Comparison of ENCODE assay signal across 9 cellular contexts in genomic region chr7:92717601-92717981, GRCh38.
A peak's percentile ranks its signal among the peaks of the same experiment; 100 is the strongest.
DNase-seq lines count a peak whose midpoint lies in the region; ATAC-seq, FAIRE-seq and TF ChIP-seq lines count a peak whose summit lies in the region.
"Had no signal": no experiment of that assay in that cellular context is flagged by ENCODE, and none has a peak within 500 bp of the region (broad histone marks: within the 10 kb centered on the region; RNA-seq: fewer than 3 reads in every experiment).

No MANE protein-coding gene starts in this region.

- no peak for DNase-seq in A549 (ENCODE audit: low read depth in 1 of 2, low spot score in 1 of 2)
- DNase-seq in astrocyte of the spinal cord (ENCODE audit: low read depth, low spot score) = no peak
- no peak for DNase-seq in BE2C
- DNase-seq in mesenteric fat pad (ENCODE audit: low spot score) = no peak

- POLR2A ChIA-PET in A549 (lab: Yijun Ruan, JAX) = no interaction called here

- FAIRE-seq in A549 (lab: Jason Lieb, UNC) = peak; percentile 36
- FAIRE-seq: keratinocyte had no signal

- H3K4me1 ChIP-seq in A549 (peaks cover 34% of the 10 kb centered on the region), mucosa of rectum (ENCODE audit: control insufficient read depth in 2 of 2, insufficient read depth in 2 of 2, low read length in 2 of 2) (peaks cover 9 to 13% of the 10 kb centered on the region in 2 donors), BE2C (peaks cover 3% of the 10 kb centered on the region)

- TF ChIP-seq CTCF in A549 (IDR thresholded peaks at IDR 0.05) (no peak), astrocyte of the spinal cord (IDR thresholded peaks at IDR 0.05; ENCODE audit: low read depth, low read length) (no peak), BE2C (IDR thresholded peaks at IDR 0.05; ENCODE audit: low read depth, low read length) (no peak)

- TF ChIP-seq POLR2A in A549 (IDR thresholded peaks at IDR 0.05; ENCODE audit: low read length) = no peak

- CTCF ChIA-PET in A549 (lab: Yijun Ruan, JAX) = interaction anchor here (1.0 to 1.2 kb wide), 3 partner anchors 12 to 115 kb away, joined by 3 to 5 read pairs (median 4); no protein-coding TSS in a partner anchor

- H3K9ac ChIP-seq in mucosa of rectum (ENCODE audit: low read depth in 1 of 2, low read length in 2 of 2) = peak overlapping the region in 1 of 2 donors; percentile 63

- WGBS in A549 (ENCODE audit: missing lambda C conversion rate) = 44% methylated on average over 6 of the region's 6 CpGs

- ATAC-seq in A549 (peak; percentile 36 to 52; a peak in 5 of 6 replicates), HG02642 (IDR thresholded peaks at IDR 0.05; ENCODE audit: poor library complexity, unreplicated experiment) (peak; percentile 6), HG02973 (IDR thresholded peaks at IDR 0.05; ENCODE audit: unreplicated experiment) (no peak), HG03571 (IDR thresholded peaks at IDR 0.05; ENCODE audit: unreplicated experiment) (no peak)

- H3K27me3 ChIP-seq in mucosa of rectum (ENCODE audit: control insufficient read depth in 2 of 2, insufficient read depth in 2 of 2, low read length in 2 of 2) (no peaks in the 10 kb centered on the region), BE2C (no peaks in the 10 kb centered on the region)

- H3K4me2 ChIP-seq in A549 = peak overlapping the region; percentile 72

- in situ Hi-C loops in astrocyte of the spinal cord (cut with HindIII; ENCODE audit: low sequenced_read_pairs) = no loop called here

- peaks cover 2 to 3% of the 10 kb centered on the region in 2 donors for H3K36me3 ChIP-seq in mucosa of rectum (ENCODE audit: control insufficient read depth in 2 of 2, insufficient read depth in 2 of 2, low read length in 2 of 2)
- H3K36me3 ChIP-seq in BE2C = peaks cover 12% of the 10 kb centered on the region

- no peak for TF ChIP-seq RAD21 in A549 (conservative IDR thresholded peaks at IDR 0.05 in 1 of 2, IDR thresholded peaks at IDR 0.05 in 1 of 2)

- TF ChIP-seq EP300 in A549 (IDR thresholded peaks at IDR 0.05) = no peak

- H3K4me3 ChIP-seq in A549 (peak overlapping the region; percentile 34), astrocyte of the spinal cord (ENCODE audit: low read depth, low read length) (peak overlapping the region; percentile 39), mucosa of rectum (ENCODE audit: low read length in 2 of 2) (peak overlapping the region; percentile 60 to 76), BE2C (ENCODE audit: low read depth, low read length) (no peak overlapping the region)

- H3K9me3 ChIP-seq in A549 (no peaks in the 10 kb centered on the region), mucosa of rectum (ENCODE audit: control insufficient read depth in 2 of 2, low read length in 2 of 2) (no peaks in the 10 kb centered on the region), BE2C (no peaks in the 10 kb centered on the region)

- H3K27ac ChIP-seq in A549 = peak overlapping the region; percentile 75 to 81
- peak overlapping the region; percentile 77 for H3K27ac ChIP-seq in mucosa of rectum (ENCODE audit: low read depth in 2 of 2, low read length in 2 of 2)

TF ChIP-seq in A549, 52 proteins besides CTCF, POLR2A, EP300 and RAD21:
- no peak for TF ChIP-seq JUNB (IDR thresholded peaks at IDR 0.05)
- no peak for TF ChIP-seq CEBPB (IDR thresholded peaks at IDR 0.05)
- TF ChIP-seq RNF2 (IDR thresholded peaks at IDR 0.05; ENCODE audit: borderline replicate concordance, low read depth) = no peak
- no peak for TF ChIP-seq ZNF302 (CRISPR knock-in tag; IDR thresholded peaks at IDR 0.05)
- TF ChIP-seq FOSB (CRISPR knock-in tag; IDR thresholded peaks at IDR 0.05) = no peak
- no peak for TF ChIP-seq MAFK (IDR thresholded peaks at IDR 0.05; ENCODE audit: partially characterized antibody)
- no peak for TF ChIP-seq ZC3H11A (IDR thresholded peaks at IDR 0.05)
- TF ChIP-seq NPAS2 (CRISPR knock-in tag; IDR thresholded peaks at IDR 0.05; ENCODE audit: borderline replicate concordance) = no peak
- TF ChIP-seq HES2 (IDR thresholded peaks at IDR 0.05) = no peak
- no peak for TF ChIP-seq HEYL (CRISPR knock-in tag; IDR thresholded peaks at IDR 0.05)
- no peak for TF ChIP-seq PHF8 (IDR thresholded peaks at IDR 0.05; ENCODE audit: borderline replicate concordance, low read depth)

Comparison
In these comparisons a context has a peak if more than half of its experiments do, and no peak if none do; other contexts are left out.
1. ATAC-seq: peak in A549 (2 of 2) and HG02642 (single experiment); none in HG02973 (single experiment) and HG03571 (single experiment).